In genomic region chr13:31670831-31671617, GRCh38 we compare ENCODE assay signal across 16 cellular contexts.
"Had no signal": no experiment of that assay in that cellular context is flagged by ENCODE, and none has a peak within 500 bp of the region (broad histone marks: within the 10 kb centered on the region; RNA-seq: fewer than 3 reads in every experiment).

No MANE protein-coding gene starts in this region.

- H3K27me3 ChIP-seq: suprapubic skin, upper lobe of left lung had no signal

- H3K4me3 Mint-ChIP-seq: activated CD4-positive, alpha-beta T cell treated with anti-CD3 and anti-CD28 coated beads, Interleukin-2, amount 10 ng/mL, durations not matched to agents 24 days and 14 days; activated naive CD8-positive, alpha-beta T cell treated with anti-CD3 and anti-CD28 coated beads, Interleukin-2, amount 50 U/mL, for 24 hours; effector memory CD8-positive, alpha-beta T cell; nephron progenitor cell; T-helper 1 cell treated with Interleukin-12 subunit alpha and Interleukin-12 subunit beta and Interleukin-4 antibody, amounts not matched to agents 30 μg/mL and 1 μg/mL, for 36 hours; WTC11 had no signal

- H3K9me3 ChIP-seq: psoas muscle, suprapubic skin, upper lobe of left lung had no signal

- H3K27me3 Mint-ChIP-seq: activated CD4-positive, alpha-beta T cell treated with anti-CD3 and anti-CD28 coated beads, Interleukin-2, amount 10 ng/mL, durations not matched to agents 24 days and 14 days; activated naive CD8-positive, alpha-beta T cell treated with anti-CD3 and anti-CD28 coated beads, Interleukin-2, amount 50 U/mL, for 24 hours had no signal

- H3K9me3 Mint-ChIP-seq: activated CD4-positive, alpha-beta T cell treated with anti-CD3 and anti-CD28 coated beads, Interleukin-2, amount 10 ng/mL, durations not matched to agents 24 days and 14 days; effector memory CD8-positive, alpha-beta T cell had no signal

- ATAC-seq: activated naive CD8-positive, alpha-beta T cell treated with anti-CD3 and anti-CD28 coated beads, Interleukin-2, amount 50 U/mL, for 24 hours; effector memory CD8-positive, alpha-beta T cell; psoas muscle; stimulated activated naive CD8-positive, alpha-beta T cell treated with anti-CD3 and anti-CD28 coated beads, Interleukin-15, Interleukin-2, amounts not matched to agents 100 U/mL and 50 U/mL, for 24 hours; WTC11 had no signal

- DNase-seq: activated CD4-positive, alpha-beta T cell treated with anti-CD3 and anti-CD28 coated beads, Interleukin-2, amount 10 ng/mL, durations not matched to agents 24 days and 14 days; activated naive CD4-positive, alpha-beta T cell treated with Interleukin-2 at 50 U/mL for 16 hours; activated naive CD8-positive, alpha-beta T cell treated with anti-CD3 and anti-CD28 coated beads, Interleukin-2, amount 50 U/mL, for 24 hours; cortex of kidney; effector memory CD8-positive, alpha-beta T cell; head of caudate nucleus; left ventricle myocardium inferior; mesenchymal stem cell; nephron progenitor cell; psoas muscle; stimulated activated CD4-positive, alpha-beta T cell treated with anti-CD3 and anti-CD28 coated beads, Interleukin-2, amount 100 ng/mL, for 48 hours; stimulated activated naive CD8-positive, alpha-beta T cell treated with anti-CD3 and anti-CD28 coated beads, Interleukin-15, Interleukin-2, amounts not matched to agents 100 U/mL and 50 U/mL, for 24 hours had no signal

- H3K27ac Mint-ChIP-seq: activated CD4-positive, alpha-beta T cell treated with anti-CD3 and anti-CD28 coated beads, Interleukin-2, amount 10 ng/mL, durations not matched to agents 24 days and 14 days; activated naive CD8-positive, alpha-beta T cell treated with anti-CD3 and anti-CD28 coated beads, Interleukin-2, amount 50 U/mL, for 24 hours; effector memory CD8-positive, alpha-beta T cell; nephron progenitor cell; T-helper 1 cell treated with Interleukin-12 subunit alpha and Interleukin-12 subunit beta and Interleukin-4 antibody, amounts not matched to agents 30 μg/mL and 1 μg/mL, for 36 hours; WTC11 had no signal

- H3K27ac ChIP-seq: left ventricle myocardium inferior, psoas muscle, suprapubic skin, upper lobe of left lung had no signal

- H3K36me3 ChIP-seq: left ventricle myocardium inferior, suprapubic skin, upper lobe of left lung had no signal

- H3K4me1 ChIP-seq: left ventricle myocardium inferior, psoas muscle, suprapubic skin, upper lobe of left lung had no signal

- H3K4me3 ChIP-seq: left ventricle myocardium inferior, psoas muscle, suprapubic skin, upper lobe of left lung had no signal

- H3K4me1 Mint-ChIP-seq: activated CD4-positive, alpha-beta T cell treated with anti-CD3 and anti-CD28 coated beads, Interleukin-2, amount 10 ng/mL, durations not matched to agents 24 days and 14 days; activated naive CD8-positive, alpha-beta T cell treated with anti-CD3 and anti-CD28 coated beads, Interleukin-2, amount 50 U/mL, for 24 hours; nephron progenitor cell had no signal
